Comparison of ENCODE assay signal across 1 cellular context in genomic region chr6:96837138-96837971, GRCh38.
TF ChIP-seq lines count a peak whose summit lies in the region.

Gene GPR63 (minus strand): TSS chr6:96837477. CDS start chr6:96799731, 37,746 bp downstream.

TF ChIP-seq in HepG2, 621 proteins besides CTCF, POLR2A, EP300 and RAD21 (continued from another document and continues in another):
- TF ChIP-seq PBX2 (CRISPR knock-in tag; IDR thresholded peaks at IDR 0.05) (no peak), MLX (CRISPR knock-in tag; IDR thresholded peaks at IDR 0.05) (no peak), SALL1 (CRISPR knock-in tag; IDR thresholded peaks at IDR 0.05) (peak; percentile 43; the same call in 1 of the 2 replicates), TMF1 (CRISPR knock-in tag; IDR thresholded peaks at IDR 0.05; ENCODE audit: low read depth) (no peak), ZNF563 (CRISPR knock-in tag; IDR thresholded peaks at IDR 0.05) (0 out of 2 replicates have a peak, but pooled peaks have one; percentile 21), LCORL (IDR thresholded peaks at IDR 0.05) (no peak), LCORL (CRISPR knock-in tag; IDR thresholded peaks at IDR 0.05) (0 out of 2 replicates have a peak, but pooled peaks have one; percentile 36), ZNF326 (CRISPR knock-in tag; IDR thresholded peaks at IDR 0.05; ENCODE audit: borderline replicate concordance) (no peak), ZNF775 (CRISPR knock-in tag; IDR thresholded peaks at IDR 0.05; ENCODE audit: borderline replicate concordance) (no peak), ZNF318 (CRISPR knock-in tag; IDR thresholded peaks at IDR 0.05) (no peak), XBP1 (CRISPR knock-in tag; IDR thresholded peaks at IDR 0.05) (no peak), HMG20A (CRISPR knock-in tag; IDR thresholded peaks at IDR 0.05; ENCODE audit: borderline replicate concordance) (no peak), POGK (CRISPR knock-in tag; conservative IDR thresholded peaks at IDR 0.05) (0 out of 2 replicates have a peak, but pooled peaks have one; percentile 45), RARA (CRISPR knock-in tag; IDR thresholded peaks at IDR 0.05) (no peak), ZNF615 (CRISPR knock-in tag; IDR thresholded peaks at IDR 0.05; ENCODE audit: borderline replicate concordance) (no peak), ZSCAN30 (CRISPR knock-in tag; IDR thresholded peaks at IDR 0.05) (no peak), SMAD9 (CRISPR knock-in tag; IDR thresholded peaks at IDR 0.05) (no peak), DR1 (CRISPR knock-in tag; IDR thresholded peaks at IDR 0.05) (no peak), TBL1XR1 (IDR thresholded peaks at IDR 0.05; ENCODE audit: borderline replicate concordance, low read length, partially characterized antibody) (no peak), ZNF235 (CRISPR knock-in tag; IDR thresholded peaks at IDR 0.05; ENCODE audit: borderline replicate concordance) (no peak), KDM4B (CRISPR knock-in tag; IDR thresholded peaks at IDR 0.05) (no peak), ZNF572 (CRISPR knock-in tag; IDR thresholded peaks at IDR 0.05) (no peak), ZBED4 (CRISPR knock-in tag; IDR thresholded peaks at IDR 0.05; ENCODE audit: borderline replicate concordance) (no peak), SMAD3 (CRISPR knock-in tag; IDR thresholded peaks at IDR 0.05) (no peak), MIER2 (CRISPR knock-in tag; IDR thresholded peaks at IDR 0.05) (no peak), LRRFIP1 (CRISPR knock-in tag; conservative IDR thresholded peaks at IDR 0.05) (no peak), ZNF713 (CRISPR knock-in tag; IDR thresholded peaks at IDR 0.05) (no peak), FUBP1 (CRISPR knock-in tag; IDR thresholded peaks at IDR 0.05; ENCODE audit: borderline replicate concordance) (no peak), ZNF761 (CRISPR knock-in tag; conservative IDR thresholded peaks at IDR 0.05) (no peak), GABPB1 (CRISPR knock-in tag; IDR thresholded peaks at IDR 0.05) (peak; percentile 31; the same call in 1 of the 2 replicates), ZNF598 (CRISPR knock-in tag; IDR thresholded peaks at IDR 0.05; ENCODE audit: borderline replicate concordance) (no peak), DZIP1 (CRISPR knock-in tag; IDR thresholded peaks at IDR 0.05) (0 out of 2 replicates have a peak, but pooled peaks have one; percentile 47), NCOA1 (CRISPR knock-in tag; IDR thresholded peaks at IDR 0.05) (no peak)
